Comparison of ENCODE assay signal across 16 cellular contexts in the genomic region with DNA sequence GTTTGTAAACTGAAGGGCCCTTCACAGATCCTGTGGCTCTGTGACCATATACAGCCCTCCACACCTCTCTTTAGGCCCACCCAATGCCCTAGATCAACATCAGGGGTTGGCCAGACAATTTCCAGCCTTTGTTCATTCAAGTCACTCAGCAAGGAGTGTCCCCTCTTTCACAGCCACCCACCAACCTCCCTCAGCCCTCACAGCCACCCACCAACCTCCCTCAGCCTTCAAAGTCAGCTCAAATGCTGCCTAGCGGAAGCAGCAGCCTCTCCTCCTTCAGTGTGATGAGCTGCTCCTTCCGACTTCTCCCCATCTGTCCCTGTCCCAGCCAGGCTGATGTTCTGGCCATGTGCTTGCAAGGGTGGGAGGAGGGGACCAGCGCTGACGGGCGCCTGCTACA.
A peak's percentile ranks its signal among the peaks of the same experiment; 100 is the strongest.
DNase-seq lines count a peak whose midpoint lies in the region; ATAC-seq, FAIRE-seq and TF ChIP-seq lines count a peak whose summit lies in the region.
"Had no signal": no experiment of that assay in that cellular context is flagged by ENCODE, and none has a peak within 500 bp of the region (broad histone marks: within the 10 kb centered on the region; RNA-seq: fewer than 3 reads in every experiment).

No MANE protein-coding gene starts in this region.

- H3K18ac ChIP-seq in H1 (ENCODE audit: extremely low read depth, low read length) (no peak overlapping the region; the same call in 1 of the 2 replicates), neuronal stem cell (ENCODE audit: low read length) (peak overlapping the region; percentile 27)

- H2BK5ac ChIP-seq in H1 (ENCODE audit: low read depth, low read length) = no peak overlapping the region
- H2BK5ac ChIP-seq in neuronal stem cell (ENCODE audit: low read length) = no peak overlapping the region

- TF ChIP-seq RAD21 in H1 (IDR thresholded peaks at IDR 0.05 in 1 of 2, conservative IDR thresholded peaks at IDR 0.05 in 1 of 2; ENCODE audit: low read depth in 2 of 2, low read length in 2 of 2) = no peak

- H3K56ac ChIP-seq in H1 (replicated peaks; ENCODE audit: insufficient read length, low read depth, low read length) = no peak overlapping the region

- DNase-seq in NCI-H82 (lab: John Stamatoyannopoulos, UW) = peak; percentile 37
- no peak for DNase-seq in NCI-H82 treated with DMSO at 0.1 percent for 48 hours (lab: John Stamatoyannopoulos, UW; ENCODE audit: unreplicated experiment)
- no peak for DNase-seq in H1 (ENCODE audit: low read depth in 1 of 2, low spot score in 2 of 2)
- DNase-seq in neuronal stem cell (ENCODE audit: low spot score) = no peak
- no peak for DNase-seq in NK-92 (lab: John Stamatoyannopoulos, UW; ENCODE audit: unreplicated experiment)
- no peak for DNase-seq in right lobe of liver
- DNase-seq: 8988T, Calu3, DMS79 treated with DMSO at 0.1 percent for 48 hours, GF-D8, GOT3 had no signal

- TF ChIP-seq POLR2A in H1 (IDR thresholded peaks at IDR 0.05; ENCODE audit: control extremely low read depth in 1 of 2, low read depth in 2 of 2, low read length in 2 of 2) = no peak
- TF ChIP-seq POLR2A in right lobe of liver (IDR thresholded peaks at IDR 0.05) = no peak

- H4K20me1 ChIP-seq in H1 (replicated peaks in 1 of 2; ENCODE audit: control insufficient read depth in 1 of 2, insufficient read depth in 2 of 2, low read length in 2 of 2) = no peaks in the 10 kb centered on the region
- H4K20me1 ChIP-seq: BLaER1 treated with 17β-estradiol and CSF1 and Interleukin-3, amounts not matched to agents 10 nM and 100 nM had no signal

- no peak for TF ChIP-seq EP300 in H1 (IDR thresholded peaks at IDR 0.05; ENCODE audit: borderline replicate concordance in 1 of 2, low read depth in 2 of 2, low read length in 2 of 2)

- H3K9me3 ChIP-seq in H1 (ENCODE audit: insufficient read depth in 2 of 2, low read depth in 1 of 2, low read length in 1 of 2) (no peaks in the 10 kb centered on the region), neuronal stem cell (replicated peaks in 1 of 2; ENCODE audit: control insufficient read depth in 2 of 2, insufficient read depth in 1 of 2, low read depth in 1 of 2, low read length in 2 of 2) (no peaks in the 10 kb centered on the region), right lobe of liver (no peaks in the 10 kb centered on the region)
- H3K9me3 ChIP-seq: BLaER1 treated with 17β-estradiol and CSF1 and Interleukin-3, amounts not matched to agents 10 nM and 100 nM; HAP-1 had no signal

- H4K91ac ChIP-seq in H1 (replicated peaks; ENCODE audit: insufficient read length, low read length) (no peak overlapping the region), neuronal stem cell (ENCODE audit: low read depth, low read length, poor library complexity) (no peak overlapping the region)

- CTCF ChIA-PET in H1 (lab: Charles Lee; ENCODE audit: partially characterized antibody) = interaction anchor here (1.0 to 4.6 kb wide), 2 partner anchors 13 to 46 kb away, joined by 3 to 26 read pairs; no protein-coding TSS in a partner anchor

- peaks cover 0 to 8% (median 0%) of the 10 kb centered on the region in 4 experiments; a peak in 4 of 7 replicates for H3K4me1 ChIP-seq in H1 (replicated peaks in 1 of 4; ENCODE audit: control insufficient read depth in 3 of 4, insufficient read depth in 4 of 4, low read length in 3 of 4)
- no peaks in the 10 kb centered on the region for H3K4me1 ChIP-seq in neuronal stem cell (ENCODE audit: control insufficient read depth in 2 of 2, insufficient read depth in 1 of 2, low read depth in 1 of 2, low read length in 2 of 2)
- H3K4me1 ChIP-seq in right lobe of liver = no peaks in the 10 kb centered on the region
- H3K4me1 ChIP-seq: HAP-1 had no signal

- H4K5ac ChIP-seq in H1 (ENCODE audit: insufficient read length, low read depth, low read length) = no peak overlapping the region

- intact Hi-C loops in right lobe of liver (cut with DNase I) = no loop called here

- H2BK20ac ChIP-seq in H1 (ENCODE audit: low read length) = 0 out of 2 replicates have a peak overlapping the region, but pooled peaks have one; percentile 32

- no peak for TF ChIP-seq CTCF in H1 (IDR thresholded peaks at IDR 0.05; ENCODE audit: control extremely low read depth in 1 of 3, insufficient read depth in 1 of 3, low read depth in 1 of 3, low read length in 3 of 3)
- TF ChIP-seq CTCF in right lobe of liver (IDR thresholded peaks at IDR 0.05) = no peak

- H2BK15ac ChIP-seq in H1 (ENCODE audit: low read length) (no peak overlapping the region), neuronal stem cell (ENCODE audit: low read length) (no peak overlapping the region)

- H3K36me3 ChIP-seq in H1 (ENCODE audit: control insufficient read depth in 2 of 4, insufficient read depth in 4 of 4, low read length in 3 of 4) = no peaks in the 10 kb centered on the region
- H3K36me3 ChIP-seq in neuronal stem cell (replicated peaks in 1 of 2; ENCODE audit: control insufficient read depth in 2 of 2, insufficient read depth in 2 of 2, low read length in 2 of 2) = no peaks in the 10 kb centered on the region
- no peaks in the 10 kb centered on the region for H3K36me3 ChIP-seq in right lobe of liver
- H3K36me3 ChIP-seq: BLaER1 treated with 17β-estradiol and CSF1 and Interleukin-3, amounts not matched to agents 10 nM and 100 nM; HAP-1 had no signal

- H3K4me3 ChIP-seq in H1 (ENCODE audit: extremely low read depth in 1 of 4, insufficient read depth in 2 of 4, low read depth in 3 of 4, low read length in 4 of 4) (no peak overlapping the region), neuronal stem cell (ENCODE audit: low read length in 2 of 2) (no peak overlapping the region), right lobe of liver (no peak overlapping the region)
- H3K4me3 ChIP-seq: BLaER1 treated with 17β-estradiol and CSF1 and Interleukin-3, amounts not matched to agents 10 nM and 100 nM; HAP-1 had no signal

- H2AFZ ChIP-seq in H1 (ENCODE audit: low read length) (no peak overlapping the region), neuronal stem cell (ENCODE audit: low read length) (no peak overlapping the region)

- H3K9ac ChIP-seq in H1 (replicated peaks in 1 of 4; ENCODE audit: extremely low read depth in 1 of 4, low read depth in 3 of 4, low read length in 3 of 4) = no peak overlapping the region
- H3K9ac ChIP-seq in neuronal stem cell (ENCODE audit: low read depth, low read length, poor library complexity) = peak overlapping the region; percentile 76
- H3K9ac ChIP-seq: BLaER1 treated with 17β-estradiol and CSF1 and Interleukin-3, amounts not matched to agents 10 nM and 100 nM had no signal

- H2AK5ac ChIP-seq in H1 (ENCODE audit: low read depth, low read length) (0 out of 2 replicates have a peak overlapping the region, but pooled peaks have one; percentile 65), neuronal stem cell (ENCODE audit: low read depth, low read length) (no peak overlapping the region)

- peak overlapping the region; percentile 17; the same call in 1 of the 2 replicates for H2BK12ac ChIP-seq in H1 (ENCODE audit: low read depth, low read length)
- H2BK12ac ChIP-seq in neuronal stem cell (ENCODE audit: low read length) = no peak overlapping the region

- H3K23me2 ChIP-seq in H1 (ENCODE audit: low read depth, low read length) = no peaks in the 10 kb centered on the region

- peaks cover 0 to 5% (median 0%) of the 10 kb centered on the region in 4 experiments; a peak in 4 of 7 replicates for H3K27me3 ChIP-seq in H1 (replicated peaks in 1 of 4; ENCODE audit: control insufficient read depth in 3 of 4, extremely low read depth in 1 of 4, insufficient read depth in 3 of 4, low read length in 3 of 4)
- peaks cover 0 to 49% (median 2%) of the 10 kb centered on the region in 3 experiments for H3K27me3 ChIP-seq in neuronal stem cell (ENCODE audit: control insufficient read depth in 3 of 3, insufficient read depth in 3 of 3, low read depth in 1 of 3, low read length in 3 of 3)
- no peaks in the 10 kb centered on the region for H3K27me3 ChIP-seq in right lobe of liver
- H3K27me3 ChIP-seq: BLaER1 treated with 17β-estradiol and CSF1 and Interleukin-3, amounts not matched to agents 10 nM and 100 nM had no signal

- H4K8ac ChIP-seq in H1 (ENCODE audit: extremely low read depth, insufficient read depth, low read length) = no peak overlapping the region
- H4K8ac ChIP-seq in neuronal stem cell (ENCODE audit: low read depth, low read length) = no peak overlapping the region

- ATAC-seq in GM18868 (IDR thresholded peaks at IDR 0.05; ENCODE audit: unreplicated experiment) (no peak), right lobe of liver (no peak)
- ATAC-seq: CD8-positive, alpha-beta T cell had no signal

- H3K4ac ChIP-seq in H1 (replicated peaks; ENCODE audit: insufficient read length, low read depth, low read length) = no peak overlapping the region
- H3K4ac ChIP-seq in neuronal stem cell (ENCODE audit: low read length) = no peak overlapping the region

- H3K79me1 ChIP-seq in H1 (ENCODE audit: low read depth, low read length) (no peaks in the 10 kb centered on the region), neuronal stem cell (ENCODE audit: low read depth, low read length) (no peaks in the 10 kb centered on the region)

- POLR2A ChIA-PET in H1 (lab: Charles Lee; ENCODE audit: partially characterized antibody) = no interaction called here

- FAIRE-seq in H1 (lab: Jason Lieb, UNC) = no peak

- WGBS in H1 (ENCODE audit: extremely low coverage in 1 of 2, insufficient coverage in 1 of 2, insufficient read length in 1 of 2, insufficient replicate concordance in 2 of 2, low coverage in 1 of 2, low lambda C conversion rate in 2 of 2, missing lambda C conversion rate in 1 of 2), 2 experiments = 89% methylated on average over 5 of the region's 5 CpGs; no CpG with 5 or more reads in 1 of the 2 experiments
- no CpG with 5 or more reads among the region's 5 CpGs for WGBS in neuronal stem cell (ENCODE audit: extremely low coverage in 2 of 2, insufficient read length in 2 of 2, insufficient replicate concordance in 1 of 2), 2 donors
- 100% methylated on average over 1 of the region's 5 CpGs for WGBS in right lobe of liver (ENCODE audit: insufficient coverage, low coverage, low lambda C conversion rate, missing lambda C conversion rate)

- H3K27ac ChIP-seq in H1 (ENCODE audit: low read depth, low read length) (no peak overlapping the region), neuronal stem cell (replicated peaks; ENCODE audit: low read length) (no peak overlapping the region), right lobe of liver (no peak overlapping the region)
- H3K27ac ChIP-seq: BLaER1 treated with 17β-estradiol and CSF1 and Interleukin-3, amounts not matched to agents 10 nM and 100 nM; HL-60 had no signal

- no peak overlapping the region for H2BK120ac ChIP-seq in H1 (replicated peaks; ENCODE audit: low read depth, low read length)
- no peak overlapping the region for H2BK120ac ChIP-seq in neuronal stem cell (ENCODE audit: low read depth, low read length)

- H3K23ac ChIP-seq in H1 (ENCODE audit: insufficient read length) = no peak overlapping the region
- peak overlapping the region; percentile 68 for H3K23ac ChIP-seq in neuronal stem cell (ENCODE audit: low read depth, low read length, poor library complexity)

- H3K14ac ChIP-seq in H1 (ENCODE audit: insufficient read length) (no peak overlapping the region), neuronal stem cell (ENCODE audit: low read length) (no peak overlapping the region)

- H3K4me2 ChIP-seq in H1 (ENCODE audit: insufficient read depth in 1 of 2, low read depth in 2 of 2, low read length in 2 of 2) (no peak overlapping the region), neuronal stem cell (ENCODE audit: insufficient read depth, low read length, poor library complexity, severe bottlenecking) (no peak overlapping the region)
- H3K4me2 ChIP-seq: BLaER1 treated with 17β-estradiol and CSF1 and Interleukin-3, amounts not matched to agents 10 nM and 100 nM had no signal

- H3K79me2 ChIP-seq in H1 (ENCODE audit: control insufficient read depth in 1 of 2, insufficient read depth in 2 of 2, low read length in 2 of 2) = no peaks in the 10 kb centered on the region
